ENCODE assay signal across 12 cellular contexts in genomic region chr17:32152130-32152529, GRCh38. TPM values are rescaled to one million over a fixed set of nuclear protein-coding genes. Genes with fewer than 3 reads are reported as not detected.
DNase-seq lines count a peak whose midpoint lies in the region; ATAC-seq and TF ChIP-seq lines count a peak whose summit lies in the region.
"Had no signal": no experiment of that assay in that cellular context is flagged by ENCODE, and none has a peak within 500 bp of the region (broad histone marks: within the 10 kb centered on the region; RNA-seq: fewer than 3 reads in every experiment).

No MANE protein-coding gene starts in this region.

- H3K4me1 ChIP-seq in heart right ventricle (peaks cover 4 to 41% (median 35%) of the 10 kb centered on the region in 9 donors), ovary (ENCODE audit: insufficient read depth) (peaks cover 8% of the 10 kb centered on the region)

- H3K36me3 ChIP-seq in heart right ventricle (peaks cover 0 to 50% (median 5%) of the 10 kb centered on the region in 9 donors), ovary (no peaks in the 10 kb centered on the region)

- H3K4me3 ChIP-seq in heart right ventricle: no peak overlapping the region
- H3K4me3 ChIP-seq in ovary: no peak overlapping the region
- H3K4me3 ChIP-seq: gastroesophageal sphincter, upper lobe of left lung had no signal

- TF ChIP-seq EP300 in ovary (IDR thresholded peaks at IDR 0.05): no peak

- H3K27me3 ChIP-seq in heart right ventricle: no peaks in the 10 kb centered on the region
- peaks cover 4% of the 10 kb centered on the region for H3K27me3 ChIP-seq in ovary
- H3K27me3 ChIP-seq: gastroesophageal sphincter, upper lobe of left lung had no signal

- intact Hi-C loops in heart right ventricle (cut with DNase I): no loop called here
- intact Hi-C loops in ovary (cut with DNase I): no loop called here

- no peak for TF ChIP-seq CTCF in heart right ventricle (IDR thresholded peaks at IDR 0.05)
- TF ChIP-seq CTCF in ovary (IDR thresholded peaks at IDR 0.05): no peak

- TF ChIP-seq POLR2A in ovary (IDR thresholded peaks at IDR 0.05): no peak

- H3K27ac ChIP-seq in heart right ventricle (peak overlapping the region in 8 of 10 donors; percentile 1 to 58 (median 44)), ovary (no peak overlapping the region)

- in situ Hi-C loops in ACHN (cut with HindIII; ENCODE audit: low pct_ligation_motif_present, low pct_unique_long_range_greater_than_20kb, low sequenced_read_pairs): no loop called here

- ATAC-seq in heart right ventricle: peak; percentile 61 to 96 (median 84)
- ATAC-seq: gastroesophageal sphincter had no signal

- 45 to 52% methylated on average over 3 of the region's 3 CpGs for WGBS in heart right ventricle, 2 donors
- WGBS in ovary, 3 donors: 18 to 30% (median 21%) methylated on average over 3 of the region's 3 CpGs

- H3K9me3 ChIP-seq in heart right ventricle (no peaks in the 10 kb centered on the region), ovary (no peaks in the 10 kb centered on the region)
- H3K9me3 ChIP-seq: gastroesophageal sphincter, upper lobe of left lung had no signal

- DNase-seq in GF-D8 (lab: John Stamatoyannopoulos, UW): peak; percentile 44
- DNase-seq in SKM-1 (lab: John Stamatoyannopoulos, UW; ENCODE audit: unreplicated experiment): peak; percentile 83
- no peak for DNase-seq in heart right ventricle
- DNase-seq in ovary: peak in 4 of 5 donors; percentile 38 to 62 (median 47)
- no peak for DNase-seq in ACHN
- DNase-seq in T-helper 9 cell: no peak
- no peak for DNase-seq in stimulated activated CD4-positive, alpha-beta T cell treated with anti-CD3 and anti-CD28 coated beads, Interleukin-2, amount 100 ng/mL, for 24 hours
- DNase-seq in NCI-H345 treated with DMSO at 0.1 percent for 48 hours (lab: John Stamatoyannopoulos, UW; ENCODE audit: unreplicated experiment): no peak
- DNase-seq: stimulated activated CD4-positive, alpha-beta T cell treated with anti-CD3 and anti-CD28 coated beads, Interleukin-12 subunit alpha, Interleukin-12 subunit beta, amount 100 ng/mL, for 4 hours; T-helper 2 cell had no signal

RNA-seq across cellular contexts. Expression of gene RHOT1, which starts 9.8 kb away (rescaled TPM):
- total RNA-seq in heart right ventricle (10 to 100 TPM; 45.2 to 72.2 (median 48.5) TPM), ovary (10 to 100 TPM; 33.1 to 51.7 (median 41.3) TPM)
- polyA plus RNA-seq in heart right ventricle (10 to 100 TPM; 32.5 to 76.6 TPM), ovary (10 to 100 TPM; 32.8 to 33.5 TPM)

Comparison
In these comparisons a context has a peak if more than half of its experiments do, and no peak if none do; other contexts are left out.
1. DNase-seq: peak in GF-D8 (single experiment), SKM-1 (single experiment) and ovary (4 of 5); none in heart right ventricle (0 of 2), ACHN (single experiment), T-helper 9 cell (single experiment), stimulated activated CD4-positive, alpha-beta T cell treated with anti-CD3 and anti-CD28 coated beads, Interleukin-2, amount 100 ng/mL, for 24 hours (0 of 2) and NCI-H345 treated with DMSO at 0.1 percent for 48 hours (single experiment).
2. H3K27ac ChIP-seq: peak in heart right ventricle (8 of 10); none in ovary (0 of 2).